ENCODE assay signal across 1 cellular context in genomic region chr1:10236405-10237156, GRCh38.
TF ChIP-seq lines count a peak whose summit lies in the region.

No MANE protein-coding gene starts in this region.

TF ChIP-seq in IMR-90, 13 proteins besides CTCF, POLR2A, EP300 and RAD21 (continued from another document):
- TF ChIP-seq MAFK (IDR thresholded peaks at IDR 0.05; ENCODE audit: low read depth, low read length) (no peak), RCOR1 (IDR thresholded peaks at IDR 0.05; ENCODE audit: insufficient replicate concordance, low read length) (no peak), BHLHE40 (IDR thresholded peaks at IDR 0.05; ENCODE audit: low read depth, low read length) (no peak), SMC3 (IDR thresholded peaks at IDR 0.05; ENCODE audit: low read depth, low read length) (no peak)
